ENCODE assay signal across 1 cellular context in genomic region chr12:109093022-109093918, GRCh38.
TF ChIP-seq lines count a peak whose summit lies in the region.

ALKBH2 (minus strand) TSS chr12:109093472; CDS start chr12:109092786, 686 bp downstream.

TF ChIP-seq in HepG2, 621 proteins besides CTCF, POLR2A, EP300 and RAD21 (continued from another document and continues in another):
- TF ChIP-seq MAFK (conservative IDR thresholded peaks at IDR 0.05 in 1 of 2, IDR thresholded peaks at IDR 0.05 in 1 of 2; ENCODE audit: low read length in 2 of 2) (no peak), MXD4 (CRISPR knock-in tag; IDR thresholded peaks at IDR 0.05) (peak; percentile 98), ATRX (CRISPR knock-in tag; IDR thresholded peaks at IDR 0.05; ENCODE audit: borderline replicate concordance) (no peak), ZFAT (CRISPR knock-in tag; conservative IDR thresholded peaks at IDR 0.05) (no peak), RCOR2 (CRISPR knock-in tag; IDR thresholded peaks at IDR 0.05) (peak; percentile 85), ARID2 (CRISPR knock-in tag; IDR thresholded peaks at IDR 0.05; ENCODE audit: borderline replicate concordance) (peak; percentile 92; the same call in 1 of the 2 replicates), HNF1A (IDR thresholded peaks at IDR 0.05; ENCODE audit: low read depth) (no peak), HNF1A (CRISPR knock-in tag; IDR thresholded peaks at IDR 0.05; ENCODE audit: borderline replicate concordance) (peak; percentile 86), PAXIP1 (CRISPR knock-in tag; conservative IDR thresholded peaks at IDR 0.05) (peak; percentile 52; the same call in 1 of the 2 replicates), HNF4G (IDR thresholded peaks at IDR 0.05; ENCODE audit: borderline replicate concordance, low read depth, low read length) (no peak), HNF4G (CRISPR knock-in tag; IDR thresholded peaks at IDR 0.05; ENCODE audit: borderline replicate concordance, low read depth) (peak; percentile 84), CEBPB (IDR thresholded peaks at IDR 0.05; ENCODE audit: borderline replicate concordance, low read depth, low read length) (no peak), AFF4 (CRISPR knock-in tag; IDR thresholded peaks at IDR 0.05) (no peak), FOXP1 (IDR thresholded peaks at IDR 0.05) (no peak), FOXP1 (CRISPR knock-in tag; IDR thresholded peaks at IDR 0.05) (0 out of 2 replicates have a peak, but pooled peaks have one; percentile 10), SMAD9 (CRISPR knock-in tag; IDR thresholded peaks at IDR 0.05) (peak; percentile 93), NFKBIZ (CRISPR knock-in tag; IDR thresholded peaks at IDR 0.05) (peak; percentile 91), NFIC (IDR thresholded peaks at IDR 0.05; ENCODE audit: low read length) (no peak; the same call in 1 of the 2 replicates), SKIL (CRISPR knock-in tag; IDR thresholded peaks at IDR 0.05; ENCODE audit: borderline replicate concordance) (peak; percentile 74), KDM5A (IDR thresholded peaks at IDR 0.05; ENCODE audit: borderline replicate concordance, low read length) (peak; percentile 62; the same call in 1 of the 2 replicates), HNRNPK (IDR thresholded peaks at IDR 0.05; ENCODE audit: low read depth, low read length, poor library complexity, severe bottlenecking) (no peak), MEIS2 (CRISPR knock-in tag; IDR thresholded peaks at IDR 0.05) (no peak; the same call in 1 of the 2 replicates), NFE2L2 (IDR thresholded peaks at IDR 0.05; ENCODE audit: low read length) (no peak), ZFP90 (CRISPR knock-in tag; IDR thresholded peaks at IDR 0.05; ENCODE audit: borderline replicate concordance) (no peak; the same call in 1 of the 2 replicates), CHCHD3 (CRISPR knock-in tag; IDR thresholded peaks at IDR 0.05) (peak; percentile 77; the same call in 1 of the 2 replicates), KDM5B (CRISPR knock-in tag; IDR thresholded peaks at IDR 0.05; ENCODE audit: borderline replicate concordance) (peak; percentile 99), ZNF740 (CRISPR knock-in tag; IDR thresholded peaks at IDR 0.05) (peak; percentile 81; the same call in 1 of the 2 replicates), HNRNPUL1 (IDR thresholded peaks at IDR 0.05; ENCODE audit: low read depth, low read length) (no peak), PAWR (CRISPR knock-in tag; IDR thresholded peaks at IDR 0.05; ENCODE audit: borderline replicate concordance) (no peak), ZNF333 (CRISPR knock-in tag; IDR thresholded peaks at IDR 0.05; ENCODE audit: borderline replicate concordance) (peak; percentile 87; the same call in 1 of the 2 replicates), MEF2D (CRISPR knock-in tag; IDR thresholded peaks at IDR 0.05) (peak; percentile 95), MYC (CRISPR knock-in tag; IDR thresholded peaks at IDR 0.05; ENCODE audit: borderline replicate concordance) (peak; percentile 99), KLF11 (CRISPR knock-in tag; IDR thresholded peaks at IDR 0.05) (peak; percentile 98), ZNF839 (CRISPR knock-in tag; IDR thresholded peaks at IDR 0.05; ENCODE audit: borderline replicate concordance) (peak; percentile 90), HOMEZ (CRISPR knock-in tag; IDR thresholded peaks at IDR 0.05; ENCODE audit: low read depth) (peak; percentile 94), EHMT2 (IDR thresholded peaks at IDR 0.05; ENCODE audit: borderline replicate concordance, low read depth, low read length) (no peak), ZNF484 (CRISPR knock-in tag; IDR thresholded peaks at IDR 0.05; ENCODE audit: borderline replicate concordance, low read depth) (no peak), KDM1A (CRISPR knock-in tag; IDR thresholded peaks at IDR 0.05) (0 out of 2 replicates have a peak, but pooled peaks have one; percentile 52), ZNF761 (CRISPR knock-in tag; conservative IDR thresholded peaks at IDR 0.05) (peak; percentile 97), ZNF543 (CRISPR knock-in tag; IDR thresholded peaks at IDR 0.05) (peak; percentile 85; the same call in 1 of the 2 replicates), PRDM15 (CRISPR knock-in tag; IDR thresholded peaks at IDR 0.05) (peak; percentile 27; the same call in 1 of the 2 replicates), ZFP82 (CRISPR knock-in tag; IDR thresholded peaks at IDR 0.05; ENCODE audit: borderline replicate concordance) (peak; percentile 90; the same call in 1 of the 2 replicates), ZNF558 (CRISPR knock-in tag; IDR thresholded peaks at IDR 0.05; ENCODE audit: borderline replicate concordance) (peak; percentile 98; the same call in 1 of the 2 replicates), SOX13 (IDR thresholded peaks at IDR 0.05) (no peak), SOX13 (CRISPR knock-in tag; conservative IDR thresholded peaks at IDR 0.05 in 1 of 2, IDR thresholded peaks at IDR 0.05 in 1 of 2) (peak in 1 of 2 experiments; percentile 66; a peak in 2 of 4 replicates)
